In genomic region chr7:2729893-2730716, GRCh38 we compare ENCODE assay signal across 13 cellular contexts. TPM values are rescaled to one million over a fixed set of nuclear protein-coding genes. Genes with fewer than 3 reads are reported as not detected.
DNase-seq lines count a peak whose midpoint lies in the region; ATAC-seq and TF ChIP-seq lines count a peak whose summit lies in the region.
"Had no signal": no experiment of that assay in that cellular context is flagged by ENCODE, and none has a peak within 500 bp of the region (broad histone marks: within the 10 kb centered on the region; RNA-seq: fewer than 3 reads in every experiment).

No MANE protein-coding gene starts in this region.

- H4K20me1 ChIP-seq in smooth muscle cell (ENCODE audit: low read depth): peaks cover 19% of the 10 kb centered on the region

- peak; percentile 63 for DNase-seq in ELF-1 (ENCODE audit: low read depth, low spot score)
- DNase-seq in caudate nucleus (lab: John Stamatoyannopoulos, UW): peak in 42 of 61 donors; percentile 14 to 86 (median 50)
- DNase-seq in medulla oblongata (ENCODE audit: extremely low spot score): peak; percentile 87
- DNase-seq in smooth muscle cell (lab: John Stamatoyannopoulos, UW; ENCODE audit: unreplicated experiment): no peak
- DNase-seq in DMS79 treated with DMSO at 0.1 percent for 48 hours (lab: John Stamatoyannopoulos, UW): no peak
- DNase-seq in GM13977 (ENCODE audit: low spot score): no peak
- DNase-seq: CD4-positive, alpha-beta memory T cell; immature natural killer cell; NCI-H748 treated with DMSO at 0.1 percent for 48 hours; stimulated activated naive CD4-positive, alpha-beta T cell treated with Interleukin-2 at 50 U/mL for 16 hours; T-helper 17 cell had no signal

- no peak overlapping the region for H3K9ac ChIP-seq in smooth muscle cell (ENCODE audit: low read depth)

- H3K27ac ChIP-seq in caudate nucleus (ENCODE audit: low read depth, low read length) (peak overlapping the region; percentile 72), smooth muscle cell (ENCODE audit: low read depth) (peak overlapping the region; percentile 61)

- no peak overlapping the region for H3K4me3 ChIP-seq in smooth muscle cell

- no peaks in the 10 kb centered on the region for H3K27me3 ChIP-seq in smooth muscle cell (ENCODE audit: low read depth)

- peaks cover 6% of the 10 kb centered on the region for H3F3A ChIP-seq in smooth muscle cell (ENCODE audit: low read depth)

- no peak overlapping the region for H2AFZ ChIP-seq in smooth muscle cell (ENCODE audit: low read depth)

- no peaks in the 10 kb centered on the region for H3K36me3 ChIP-seq in smooth muscle cell (ENCODE audit: low read depth)

- ATAC-seq in GM21360 (IDR thresholded peaks at IDR 0.05; ENCODE audit: unreplicated experiment) (no peak), HG03108 (IDR thresholded peaks at IDR 0.05; ENCODE audit: unreplicated experiment) (no peak)
- ATAC-seq: T-helper 17 cell had no signal

- no peaks in the 10 kb centered on the region for H3K9me3 ChIP-seq in smooth muscle cell (replicated peaks; ENCODE audit: low read depth)

- H3K4me1 ChIP-seq in smooth muscle cell (ENCODE audit: low read depth): no peaks in the 10 kb centered on the region

- H3K4me2 ChIP-seq in smooth muscle cell: peak overlapping the region; percentile 24

- in situ Hi-C loops in GM13977 (cut with MboI; ENCODE audit: low pct_unique_long_range_greater_than_20kb, low sequenced_read_pairs, unreplicated experiment): no loop called here

- TF ChIP-seq CTCF in smooth muscle cell (IDR thresholded peaks at IDR 0.05; ENCODE audit: borderline replicate concordance, insufficient read depth, poor library complexity, severe bottlenecking) (no peak), GM13977 (IDR thresholded peaks at IDR 0.05; ENCODE audit: extremely low read depth, insufficient read depth, missing control alignments) (no peak)

- H3K79me2 ChIP-seq in smooth muscle cell (ENCODE audit: low read depth): peaks cover 21% of the 10 kb centered on the region

- WGBS in smooth muscle cell (ENCODE audit: low lambda C conversion rate): 88% methylated on average over 33 of the region's 33 CpGs

RNA-seq across cellular contexts. Expression of gene AMZ1, which starts 42.1 kb away (rescaled TPM):
- 1.1 and 1.4 TPM in 2 replicates for total RNA-seq in smooth muscle cell
- 0.63 and 2.4 TPM in 2 replicates for polyA plus RNA-seq in smooth muscle cell

Comparison
In these comparisons a context has a peak if more than half of its experiments do, and no peak if none do; other contexts are left out.
1. DNase-seq: peak in ELF-1 (single experiment), caudate nucleus (42 of 61) and medulla oblongata (single experiment); none in smooth muscle cell (single experiment), DMS79 treated with DMSO at 0.1 percent for 48 hours (single experiment) and GM13977 (single experiment).